In the genomic region with DNA sequence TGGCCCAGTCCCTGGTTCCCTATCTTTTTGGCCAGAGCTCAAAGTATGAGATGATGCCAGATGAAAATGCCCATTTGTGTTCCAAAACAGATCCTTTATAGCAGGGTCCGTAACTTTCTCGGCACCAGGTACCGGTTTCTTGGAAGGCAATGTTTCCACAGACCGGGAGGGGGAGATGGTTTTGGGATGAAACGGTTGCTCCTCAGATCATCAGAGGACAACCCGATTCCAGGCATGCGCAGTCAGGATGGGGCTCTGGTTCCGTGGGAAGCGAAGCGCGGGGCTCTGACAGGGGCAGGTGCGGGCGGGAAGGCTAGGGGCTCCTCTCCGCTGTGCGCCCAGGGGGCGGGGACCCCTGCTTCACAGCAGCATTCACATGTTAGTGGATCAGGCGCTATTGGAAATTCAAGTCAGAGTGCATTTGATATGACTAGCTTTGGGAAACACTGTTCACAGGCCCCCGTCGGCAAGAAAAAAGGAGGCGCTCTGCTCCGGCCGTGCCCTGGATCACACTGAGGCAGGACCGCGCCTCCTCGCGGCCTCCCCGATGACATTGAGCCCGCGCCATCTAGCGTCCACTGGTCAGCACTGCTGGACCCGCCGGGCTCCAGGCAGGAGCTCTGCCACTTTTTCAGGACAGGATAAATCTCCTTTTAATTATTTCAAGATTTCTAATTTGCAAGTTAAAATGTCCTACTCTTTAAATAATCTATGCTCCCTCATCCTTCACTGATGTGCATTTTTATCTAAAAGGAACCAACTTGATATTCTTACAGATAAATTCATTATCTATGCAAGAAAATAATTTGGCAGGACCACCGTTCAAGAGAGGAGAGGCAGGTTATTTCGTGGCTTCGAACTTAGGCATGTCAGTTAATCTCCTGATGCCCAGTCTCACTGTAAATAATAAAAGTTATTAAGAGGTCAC, we compare ENCODE assay signal across 8 cellular contexts.
DNase-seq lines count a peak whose midpoint lies in the region; ATAC-seq and TF ChIP-seq lines count a peak whose summit lies in the region.

No MANE protein-coding gene starts in this region.

- H3K36me3 ChIP-seq in osteoblast (ENCODE audit: insufficient read depth, low read length), result no peaks in the 10 kb centered on the region

- H3K27me3 Mint-ChIP-seq in activated naive CD8-positive, alpha-beta T cell treated with anti-CD3 and anti-CD28 coated beads for 36 hours, result no peaks in the 10 kb centered on the region

- DNase-seq in HS-27A (ENCODE audit: low read depth) (peak; percentile 15), head of caudate nucleus (peak; percentile 86 to 96 (median 91)), osteoblast (ENCODE audit: insufficient read length, low spot score, missing footprints) (peak; percentile 95), superior temporal gyrus (ENCODE audit: extremely low spot score) (peak; percentile 94), NCI-H1694 (lab: John Stamatoyannopoulos, UW) (no peak)
- peak; percentile 76 for DNase-seq in activated naive CD8-positive, alpha-beta T cell treated with anti-CD3 and anti-CD28 coated beads for 36 hours

- no peak overlapping the region for H3K27ac Mint-ChIP-seq in activated naive CD8-positive, alpha-beta T cell treated with anti-CD3 and anti-CD28 coated beads for 36 hours

- TF ChIP-seq CTCF in GM12873 (IDR thresholded peaks at IDR 0.05; ENCODE audit: insufficient read depth, low read depth, low read length, missing control alignments) (peak; percentile 88), osteoblast (IDR thresholded peaks at IDR 0.05; ENCODE audit: extremely low read depth, low read depth, low read length) (peak; percentile 96)

- H3K4me1 ChIP-seq in osteoblast (ENCODE audit: insufficient read depth, low read length), result peaks cover 22% of the 10 kb centered on the region

- H3K4me2 ChIP-seq in osteoblast (ENCODE audit: insufficient read depth, low read length), result peak overlapping the region; percentile 92

- no peaks in the 10 kb centered on the region for H3K79me2 ChIP-seq in osteoblast (ENCODE audit: insufficient read depth, low read length)

- peak overlapping the region; percentile 59 for H2AFZ ChIP-seq in osteoblast (ENCODE audit: low read length)

- H3K27ac ChIP-seq in osteoblast (ENCODE audit: low read depth, low read length), result peak overlapping the region; percentile 48

- H4K20me1 ChIP-seq in osteoblast (ENCODE audit: insufficient read depth, low read length), result no peaks in the 10 kb centered on the region

- intact Hi-C loops in head of caudate nucleus (cut with DNase I), result loop anchor here (2.0 to 5.0 kb wide), 2 partner anchors 340 to 447 kb away; no protein-coding TSS in a partner anchor

- H3K4me3 Mint-ChIP-seq in activated naive CD8-positive, alpha-beta T cell treated with anti-CD3 and anti-CD28 coated beads for 36 hours, result no peak overlapping the region

- no peaks in the 10 kb centered on the region for H3K9me3 Mint-ChIP-seq in activated naive CD8-positive, alpha-beta T cell treated with anti-CD3 and anti-CD28 coated beads for 36 hours

- ATAC-seq in SK-N-SH treated with all-trans-retinoic acid at 6 μM for 48 hours, result peak; percentile 87

- H3K9me3 ChIP-seq in osteoblast (ENCODE audit: low read depth, low read length), result no peaks in the 10 kb centered on the region

- H3K27me3 ChIP-seq in osteoblast (ENCODE audit: insufficient read depth, low read length), result no peaks in the 10 kb centered on the region

- peak overlapping the region; percentile 71 for H3K4me3 ChIP-seq in osteoblast (ENCODE audit: insufficient read depth, low read length)

- H3K4me1 Mint-ChIP-seq in activated naive CD8-positive, alpha-beta T cell treated with anti-CD3 and anti-CD28 coated beads for 36 hours, result peaks cover 2% of the 10 kb centered on the region

- no peaks in the 10 kb centered on the region for H3K36me3 Mint-ChIP-seq in activated naive CD8-positive, alpha-beta T cell treated with anti-CD3 and anti-CD28 coated beads for 36 hours

TF ChIP-seq in SK-N-SH treated with all-trans-retinoic acid at 6 μM for 48 hours, 23 proteins besides CTCF, POLR2A, EP300 and RAD21:
- TF ChIP-seq TSHZ2 (CRISPR knock-in tag; IDR thresholded peaks at IDR 0.05), result 0 out of 2 replicates have a peak, but pooled peaks have one; percentile 27
- TF ChIP-seq ZNF565 (CRISPR knock-in tag; conservative IDR thresholded peaks at IDR 0.05; ENCODE audit: low read depth), result no peak; the same call in 1 of the 2 replicates
- no peak for TF ChIP-seq CSDC2 (CRISPR knock-in tag; IDR thresholded peaks at IDR 0.05)
- TF ChIP-seq ZFP30 (CRISPR knock-in tag; IDR thresholded peaks at IDR 0.05), result no peak
- no peak for TF ChIP-seq ISL1 (CRISPR knock-in tag; IDR thresholded peaks at IDR 0.05)
- TF ChIP-seq OSR1 (CRISPR knock-in tag; IDR thresholded peaks at IDR 0.05), result no peak
- no peak for TF ChIP-seq PPARA (CRISPR knock-in tag; IDR thresholded peaks at IDR 0.05; ENCODE audit: borderline replicate concordance)
- no peak for TF ChIP-seq BACH2 (CRISPR knock-in tag; IDR thresholded peaks at IDR 0.05; ENCODE audit: borderline replicate concordance)
